1 cellular context compared by ENCODE assay signal in the genomic region with DNA sequence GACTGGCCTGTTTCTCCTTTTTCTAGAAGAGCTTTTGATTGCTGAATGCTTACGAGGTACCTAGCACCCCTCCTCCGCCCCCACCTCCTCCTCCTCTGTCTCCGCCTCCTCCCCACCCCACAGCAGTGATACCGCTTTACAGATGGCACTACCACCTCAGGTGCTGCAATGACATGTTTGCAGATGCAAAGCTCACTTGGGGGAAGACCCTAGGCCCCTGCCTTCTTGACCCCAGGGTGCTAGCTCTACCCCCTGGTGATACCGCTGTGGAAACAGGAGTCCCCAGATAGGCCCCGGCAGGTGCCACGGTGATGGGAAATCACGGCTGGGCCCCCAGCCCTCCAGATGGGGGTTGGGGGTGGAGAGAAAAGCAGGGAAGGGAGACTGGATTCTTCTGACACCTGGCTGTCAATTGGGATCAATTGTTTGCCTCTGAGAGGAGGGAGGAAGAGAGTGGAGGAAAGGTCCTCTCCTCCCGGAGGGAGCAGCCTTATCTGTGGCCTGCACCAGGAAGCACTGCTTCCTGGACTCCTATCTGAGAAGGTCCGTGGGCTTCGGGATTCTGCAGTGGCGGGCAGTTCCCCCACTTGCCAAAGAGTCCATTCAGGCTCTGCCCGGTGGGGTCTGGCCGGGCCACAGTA.
A peak's percentile ranks its signal among the peaks of the same experiment; 100 is the strongest.
TF ChIP-seq lines count a peak whose summit lies in the region.

No MANE protein-coding gene starts in this region.

TF ChIP-seq in K562, 482 proteins besides CTCF, POLR2A, EP300 and RAD21 (continued from another document):
- TF ChIP-seq, protein P1, sequence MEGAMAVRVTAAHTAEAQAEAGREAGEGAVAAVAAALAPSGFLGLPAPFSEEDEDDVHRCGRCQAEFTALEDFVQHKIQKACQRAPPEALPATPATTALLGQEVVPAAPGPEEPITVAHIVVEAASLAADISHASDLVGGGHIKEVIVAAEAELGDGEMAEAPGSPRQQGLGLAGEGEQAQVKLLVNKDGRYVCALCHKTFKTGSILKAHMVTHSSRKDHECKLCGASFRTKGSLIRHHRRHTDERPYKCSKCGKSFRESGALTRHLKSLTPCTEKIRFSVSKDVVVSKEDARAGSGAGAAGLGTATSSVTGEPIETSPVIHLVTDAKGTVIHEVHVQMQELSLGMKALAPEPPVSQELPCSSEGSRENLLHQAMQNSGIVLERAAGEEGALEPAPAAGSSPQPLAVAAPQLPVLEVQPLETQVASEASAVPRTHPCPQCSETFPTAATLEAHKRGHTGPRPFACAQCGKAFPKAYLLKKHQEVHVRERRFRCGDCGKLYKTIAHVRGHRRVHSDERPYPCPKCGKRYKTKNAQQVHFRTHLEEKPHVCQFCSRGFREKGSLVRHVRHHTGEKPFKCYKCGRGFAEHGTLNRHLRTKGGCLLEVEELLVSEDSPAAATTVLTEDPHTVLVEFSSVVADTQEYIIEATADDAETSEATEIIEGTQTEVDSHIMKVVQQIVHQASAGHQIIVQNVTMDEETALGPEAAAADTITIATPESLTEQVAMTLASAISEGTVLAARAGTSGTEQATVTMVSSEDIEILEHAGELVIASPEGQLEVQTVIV (CRISPR knock-in tag; IDR thresholded peaks at IDR 0.05; ENCODE audit: borderline replicate concordance): no peak
- TF ChIP-seq, protein P2, sequence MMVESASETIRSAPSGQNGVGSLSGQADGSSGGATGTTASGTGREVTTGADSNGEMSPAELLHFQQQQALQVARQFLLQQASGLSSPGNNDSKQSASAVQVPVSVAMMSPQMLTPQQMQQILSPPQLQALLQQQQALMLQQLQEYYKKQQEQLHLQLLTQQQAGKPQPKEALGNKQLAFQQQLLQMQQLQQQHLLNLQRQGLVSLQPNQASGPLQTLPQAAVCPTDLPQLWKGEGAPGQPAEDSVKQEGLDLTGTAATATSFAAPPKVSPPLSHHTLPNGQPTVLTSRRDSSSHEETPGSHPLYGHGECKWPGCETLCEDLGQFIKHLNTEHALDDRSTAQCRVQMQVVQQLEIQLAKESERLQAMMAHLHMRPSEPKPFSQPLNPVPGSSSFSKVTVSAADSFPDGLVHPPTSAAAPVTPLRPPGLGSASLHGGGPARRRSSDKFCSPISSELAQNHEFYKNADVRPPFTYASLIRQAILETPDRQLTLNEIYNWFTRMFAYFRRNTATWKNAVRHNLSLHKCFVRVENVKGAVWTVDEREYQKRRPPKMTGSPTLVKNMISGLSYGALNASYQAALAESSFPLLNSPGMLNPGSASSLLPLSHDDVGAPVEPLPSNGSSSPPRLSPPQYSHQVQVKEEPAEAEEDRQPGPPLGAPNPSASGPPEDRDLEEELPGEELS (CRISPR knock-in tag; IDR thresholded peaks at IDR 0.05; ENCODE audit: borderline replicate concordance): no peak
- no peak for TF ChIP-seq NR1H2 (CRISPR knock-in tag; IDR thresholded peaks at IDR 0.05)
- no peak for TF ChIP-seq KHSRP (IDR thresholded peaks at IDR 0.05)
- TF ChIP-seq BHLHE40 (IDR thresholded peaks at IDR 0.05; ENCODE audit: low read length): no peak
- no peak for TF ChIP-seq PHTF2 (CRISPR knock-in tag; IDR thresholded peaks at IDR 0.05)
- TF ChIP-seq PPARD (CRISPR knock-in tag; IDR thresholded peaks at IDR 0.05): no peak
- no peak for TF ChIP-seq JUNB (CRISPR knock-in tag; conservative IDR thresholded peaks at IDR 0.05)
- no peak for TF ChIP-seq U2AF2 (optimal IDR thresholded peaks at IDR 0.05; ENCODE audit: low read depth, low read length)
- no peak for TF ChIP-seq SMAD3 (CRISPR knock-in tag; conservative IDR thresholded peaks at IDR 0.05)
- no peak for TF ChIP-seq PRPF4 (IDR thresholded peaks at IDR 0.05; ENCODE audit: insufficient read depth, low read depth, low read length, poor library complexity, severe bottlenecking)
- TF ChIP-seq SP2 (IDR thresholded peaks at IDR 0.05; ENCODE audit: extremely low read depth, low read depth, low read length, poor library complexity, severe bottlenecking): no peak
- TF ChIP-seq SAFB (IDR thresholded peaks at IDR 0.05; ENCODE audit: borderline replicate concordance, low read depth, low read length): no peak
- TF ChIP-seq CC2D1A (IDR thresholded peaks at IDR 0.05): no peak
- TF ChIP-seq HMG20B (CRISPR knock-in tag; IDR thresholded peaks at IDR 0.05): no peak
- no peak for TF ChIP-seq LEF1 (IDR thresholded peaks at IDR 0.05)
- TF ChIP-seq, protein P3, sequence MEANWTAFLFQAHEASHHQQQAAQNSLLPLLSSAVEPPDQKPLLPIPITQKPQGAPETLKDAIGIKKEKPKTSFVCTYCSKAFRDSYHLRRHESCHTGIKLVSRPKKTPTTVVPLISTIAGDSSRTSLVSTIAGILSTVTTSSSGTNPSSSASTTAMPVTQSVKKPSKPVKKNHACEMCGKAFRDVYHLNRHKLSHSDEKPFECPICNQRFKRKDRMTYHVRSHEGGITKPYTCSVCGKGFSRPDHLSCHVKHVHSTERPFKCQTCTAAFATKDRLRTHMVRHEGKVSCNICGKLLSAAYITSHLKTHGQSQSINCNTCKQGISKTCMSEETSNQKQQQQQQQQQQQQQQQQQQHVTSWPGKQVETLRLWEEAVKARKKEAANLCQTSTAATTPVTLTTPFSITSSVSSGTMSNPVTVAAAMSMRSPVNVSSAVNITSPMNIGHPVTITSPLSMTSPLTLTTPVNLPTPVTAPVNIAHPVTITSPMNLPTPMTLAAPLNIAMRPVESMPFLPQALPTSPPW (CRISPR knock-in tag; IDR thresholded peaks at IDR 0.05): peak; percentile 15; the same call in 1 of the 2 replicates
- TF ChIP-seq, protein P4, sequence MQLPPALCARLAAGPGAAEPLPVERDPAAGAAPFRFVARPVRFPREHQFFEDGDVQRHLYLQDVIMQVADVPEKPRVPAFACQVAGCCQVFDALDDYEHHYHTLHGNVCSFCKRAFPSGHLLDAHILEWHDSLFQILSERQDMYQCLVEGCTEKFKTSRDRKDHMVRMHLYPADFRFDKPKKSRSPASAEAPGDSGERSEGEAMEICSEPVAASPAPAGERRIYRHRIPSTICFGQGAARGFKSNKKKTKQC (CRISPR knock-in tag; IDR thresholded peaks at IDR 0.05): no peak
- no peak for TF ChIP-seq ZNF263 (CRISPR knock-in tag; IDR thresholded peaks at IDR 0.05; ENCODE audit: borderline replicate concordance)
- no peak for TF ChIP-seq POLR3G (IDR thresholded peaks at IDR 0.05; ENCODE audit: extremely low read depth, insufficient read length, insufficient replicate concordance)
- no peak for TF ChIP-seq EP400 (IDR thresholded peaks at IDR 0.05)
- no peak for TF ChIP-seq KDM4B (IDR thresholded peaks at IDR 0.05; ENCODE audit: borderline replicate concordance in 2 of 2, low read depth in 1 of 2)
- no peak for TF ChIP-seq IFI16 (CRISPR knock-in tag; IDR thresholded peaks at IDR 0.05)
- no peak for TF ChIP-seq MYC (IDR thresholded peaks at IDR 0.05; ENCODE audit: low read depth, low read length)
- TF ChIP-seq MYC (CRISPR knock-in tag; IDR thresholded peaks at IDR 0.05; ENCODE audit: borderline replicate concordance, low read depth): no peak
- TF ChIP-seq MED1 (CRISPR knock-in tag; IDR thresholded peaks at IDR 0.05; ENCODE audit: borderline replicate concordance): no peak
- TF ChIP-seq, protein P5, sequence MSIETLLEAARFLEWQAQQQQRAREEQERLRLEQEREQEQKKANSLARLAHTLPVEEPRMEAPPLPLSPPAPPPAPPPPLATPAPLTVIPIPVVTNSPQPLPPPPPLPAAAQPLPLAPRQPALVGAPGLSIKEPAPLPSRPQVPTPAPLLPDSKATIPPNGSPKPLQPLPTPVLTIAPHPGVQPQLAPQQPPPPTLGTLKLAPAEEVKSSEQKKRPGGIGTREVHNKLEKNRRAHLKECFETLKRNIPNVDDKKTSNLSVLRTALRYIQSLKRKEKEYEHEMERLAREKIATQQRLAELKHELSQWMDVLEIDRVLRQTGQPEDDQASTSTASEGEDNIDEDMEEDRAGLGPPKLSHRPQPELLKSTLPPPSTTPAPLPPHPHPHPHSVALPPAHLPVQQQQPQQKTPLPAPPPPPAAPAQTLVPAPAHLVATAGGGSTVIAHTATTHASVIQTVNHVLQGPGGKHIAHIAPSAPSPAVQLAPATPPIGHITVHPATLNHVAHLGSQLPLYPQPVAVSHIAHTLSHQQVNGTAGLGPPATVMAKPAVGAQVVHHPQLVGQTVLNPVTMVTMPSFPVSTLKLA (conservative IDR thresholded peaks at IDR 0.05): no peak
- TF ChIP-seq CBFB (CRISPR knock-in tag; IDR thresholded peaks at IDR 0.05): no peak
- no peak for TF ChIP-seq SAP30 (IDR thresholded peaks at IDR 0.05; ENCODE audit: borderline replicate concordance, insufficient read depth, low read depth, low read length, poor library complexity, severe bottlenecking)
- TF ChIP-seq FOXJ2 (tag; IDR thresholded peaks at IDR 0.05): no peak
- no peak for TF ChIP-seq ZNF77 (CRISPR knock-in tag; IDR thresholded peaks at IDR 0.05)
- no peak for TF ChIP-seq ZNF668 (CRISPR knock-in tag; IDR thresholded peaks at IDR 0.05)
